In genomic region chr1:151853411-151853930, GRCh38 we compare ENCODE assay signal across 33 cellular contexts. TPM values are rescaled to one million over a fixed set of nuclear protein-coding genes. Genes with fewer than 3 reads are reported as not detected.
DNase-seq lines count a peak whose midpoint lies in the region; ATAC-seq and TF ChIP-seq lines count a peak whose summit lies in the region.
"Had no signal": no experiment of that assay in that cellular context is flagged by ENCODE, and none has a peak within 500 bp of the region (broad histone marks: within the 10 kb centered on the region; RNA-seq: fewer than 3 reads in every experiment).

Gene THEM5 (minus strand): TSS chr1:151853712. CDS start chr1:151853565, 147 bp downstream.

- H3K4me3 Mint-ChIP-seq in activated naive CD4-positive, alpha-beta T cell treated with anti-CD3 and anti-CD28 coated beads for 36 hours: no peak within 1 kb of the TSS
- H3K4me3 Mint-ChIP-seq: activated CD4-positive, alpha-beta memory T cell treated with anti-CD3 and anti-CD28 coated beads for 36 hours; endodermal cell; natural killer cell; stimulated activated memory B cell treated with anti-CD40 and anti-IgM and Interleukin-4, amounts not matched to agents 10 μg/mL and 1 μg/mL and 100 μg/mL, for 72 hours had no signal

- H3K4me1 Mint-ChIP-seq in activated naive CD4-positive, alpha-beta T cell treated with anti-CD3 and anti-CD28 coated beads for 36 hours (ENCODE audit: low read depth): peaks cover 10% of the 10 kb centered on the region
- H3K4me1 Mint-ChIP-seq: endodermal cell; natural killer cell; stimulated activated memory B cell treated with anti-CD40 and anti-IgM and Interleukin-4, amounts not matched to agents 10 μg/mL and 1 μg/mL and 100 μg/mL, for 72 hours had no signal

- no peak for TF ChIP-seq POLR2A in suprapubic skin (IDR thresholded peaks at IDR 0.05)

- TF ChIP-seq CTCF in foreskin keratinocyte (conservative IDR thresholded peaks at IDR 0.05) (peak; percentile 18), suprapubic skin (IDR thresholded peaks at IDR 0.05) (no peak), smooth muscle cell (IDR thresholded peaks at IDR 0.05; ENCODE audit: borderline replicate concordance, insufficient read depth, poor library complexity, severe bottlenecking) (no peak)

- H3F3A ChIP-seq in smooth muscle cell (ENCODE audit: low read depth): no peaks in the 10 kb centered on the region

- ATAC-seq in foreskin keratinocyte: no peak
- ATAC-seq in SK-N-SH treated with all-trans-retinoic acid at 6 μM for 48 hours: no peak
- ATAC-seq: gastroesophageal sphincter, natural killer cell, pancreas, upper lobe of right lung had no signal

- no peak for TF ChIP-seq EP300 in suprapubic skin (IDR thresholded peaks at IDR 0.05)

- no peaks in the 10 kb centered on the region for H4K20me1 ChIP-seq in smooth muscle cell (ENCODE audit: low read depth)
- H4K20me1 ChIP-seq: BLaER1 treated with 17β-estradiol and CSF1 and Interleukin-3, amounts not matched to agents 10 nM and 100 nM had no signal

- H3K27me3 Mint-ChIP-seq in activated naive CD4-positive, alpha-beta T cell treated with anti-CD3 and anti-CD28 coated beads for 36 hours (ENCODE audit: low read depth): no peaks in the 10 kb centered on the region
- H3K27me3 Mint-ChIP-seq: activated CD4-positive, alpha-beta memory T cell treated with anti-CD3 and anti-CD28 coated beads for 36 hours had no signal

- no peaks in the 10 kb centered on the region for H3K9me3 Mint-ChIP-seq in activated naive CD4-positive, alpha-beta T cell treated with anti-CD3 and anti-CD28 coated beads for 36 hours
- H3K9me3 Mint-ChIP-seq: activated CD4-positive, alpha-beta memory T cell treated with anti-CD3 and anti-CD28 coated beads for 36 hours; endodermal cell; natural killer cell; stimulated activated memory B cell treated with anti-CD40 and anti-IgM and Interleukin-4, amounts not matched to agents 10 μg/mL and 1 μg/mL and 100 μg/mL, for 72 hours had no signal

- H3K9me3 ChIP-seq in suprapubic skin (no peaks in the 10 kb centered on the region), smooth muscle cell (replicated peaks; ENCODE audit: low read depth) (no peaks in the 10 kb centered on the region)
- H3K9me3 ChIP-seq: BLaER1 treated with 17β-estradiol and CSF1 and Interleukin-3, amounts not matched to agents 10 nM and 100 nM; gastroesophageal sphincter; HAP-1; pancreas; Peyer's patch; SJCRH30; upper lobe of right lung had no signal

- H3K27ac Mint-ChIP-seq in activated naive CD4-positive, alpha-beta T cell treated with anti-CD3 and anti-CD28 coated beads for 36 hours: no peak within 1 kb of the TSS
- H3K27ac Mint-ChIP-seq: activated CD4-positive, alpha-beta memory T cell treated with anti-CD3 and anti-CD28 coated beads for 36 hours; endodermal cell; natural killer cell; stimulated activated memory B cell treated with anti-CD40 and anti-IgM and Interleukin-4, amounts not matched to agents 10 μg/mL and 1 μg/mL and 100 μg/mL, for 72 hours had no signal

- no peak within 1 kb of the TSS for H2AFZ ChIP-seq in smooth muscle cell (ENCODE audit: low read depth)

- 40% methylated on average over 5 of the region's 5 CpGs for WGBS in suprapubic skin
- WGBS in smooth muscle cell (ENCODE audit: low lambda C conversion rate): 88% methylated on average over 5 of the region's 5 CpGs

- H3K36me3 ChIP-seq in suprapubic skin (no peaks in the 10 kb centered on the region), smooth muscle cell (ENCODE audit: low read depth) (no peaks in the 10 kb centered on the region)
- H3K36me3 ChIP-seq: BLaER1 treated with 17β-estradiol and CSF1 and Interleukin-3, amounts not matched to agents 10 nM and 100 nM; gastroesophageal sphincter; HAP-1; pancreas; Peyer's patch; SJCRH30; upper lobe of right lung had no signal

- peaks cover 15% of the 10 kb centered on the region for H3K4me1 ChIP-seq in foreskin keratinocyte
- peaks cover 50% of the 10 kb centered on the region for H3K4me1 ChIP-seq in suprapubic skin
- no peaks in the 10 kb centered on the region for H3K4me1 ChIP-seq in smooth muscle cell (ENCODE audit: low read depth)
- H3K4me1 ChIP-seq: HAP-1, pancreas, Peyer's patch had no signal

- H3K4me3 ChIP-seq in suprapubic skin: no peak within 1 kb of the TSS
- no peak within 1 kb of the TSS for H3K4me3 ChIP-seq in smooth muscle cell
- H3K4me3 ChIP-seq: BLaER1 treated with 17β-estradiol and CSF1 and Interleukin-3, amounts not matched to agents 10 nM and 100 nM; gastroesophageal sphincter; HAP-1; pancreas; Peyer's patch; SJCRH30; upper lobe of right lung had no signal

- H3K36me3 Mint-ChIP-seq in activated naive CD4-positive, alpha-beta T cell treated with anti-CD3 and anti-CD28 coated beads for 36 hours (ENCODE audit: low read depth): no peaks in the 10 kb centered on the region
- H3K36me3 Mint-ChIP-seq: natural killer cell had no signal

- intact Hi-C loops in activated naive CD4-positive, alpha-beta T cell treated with anti-CD3 and anti-CD28 coated beads for 36 hours (cut with micrococcal nuclease): no loop called here

- CTCF ChIA-PET in activated naive CD4-positive, alpha-beta T cell treated with anti-CD3 and anti-CD28 coated beads for 36 hours (lab: Charles Lee): no interaction called here

- H3K79me2 ChIP-seq in smooth muscle cell (ENCODE audit: low read depth): no peaks in the 10 kb centered on the region

- H3K9ac ChIP-seq in smooth muscle cell (ENCODE audit: low read depth): no peak within 1 kb of the TSS
- H3K9ac ChIP-seq: BLaER1 treated with 17β-estradiol and CSF1 and Interleukin-3, amounts not matched to agents 10 nM and 100 nM had no signal

- H3K4me2 ChIP-seq in smooth muscle cell: no peak within 1 kb of the TSS

- peak; percentile 27 for DNase-seq in activated naive CD4-positive, alpha-beta T cell treated with anti-CD3 and anti-CD28 coated beads for 36 hours
- no peak for DNase-seq in activated naive CD4-positive, alpha-beta T cell (lab: John Stamatoyannopoulos, UW)
- DNase-seq in RPMI8226 (peak; percentile 42), foreskin keratinocyte (no peak), suprapubic skin (ENCODE audit: low spot score in 2 of 2) (peak in 1 of 2 donors; percentile 78), NCI-H146 (lab: John Stamatoyannopoulos, UW) (no peak), smooth muscle cell (lab: John Stamatoyannopoulos, UW; ENCODE audit: unreplicated experiment) (no peak)
- DNase-seq: activated CD4-positive, alpha-beta memory T cell treated with anti-CD3 and anti-CD28 coated beads for 36 hours; activated effector memory CD4-positive, alpha-beta T cell treated with anti-CD3 and anti-CD28 coated beads, Interleukin-2, amount 50 U/mL, for 16 hours; activated T-cell treated with anti-CD3 and anti-CD28 coated beads for 4 hours; GF-D8; hippocampal formation; IMR-90; midbrain; natural killer cell; NCI-H1092 treated with DMSO at 0.1 percent for 48 hours; NCI-H2029; pancreas; Peyer's patch; SJCRH30; stimulated activated CD4-positive, alpha-beta T cell treated with anti-CD3 and anti-CD28 coated beads, Interleukin-12 subunit alpha, Interleukin-12 subunit beta, amount 100 ng/mL, for 4 hours; stimulated activated CD4-positive, alpha-beta T cell treated with anti-CD3 and anti-CD28 coated beads, Interleukin-4, amount 100 ng/mL, for 24 hours; substantia nigra; upper lobe of right lung had no signal

- H3K27ac ChIP-seq in foreskin keratinocyte (no peak within 1 kb of the TSS), suprapubic skin (peak within 1 kb of the TSS; percentile 15), smooth muscle cell (ENCODE audit: low read depth) (no peak within 1 kb of the TSS)
- H3K27ac ChIP-seq: BLaER1 treated with 17β-estradiol and CSF1 and Interleukin-3, amounts not matched to agents 10 nM and 100 nM; gastroesophageal sphincter; pancreas; Peyer's patch; SJCRH30; upper lobe of right lung had no signal

- H3K27me3 ChIP-seq in foreskin keratinocyte: no peaks in the 10 kb centered on the region
- no peaks in the 10 kb centered on the region for H3K27me3 ChIP-seq in suprapubic skin
- H3K27me3 ChIP-seq in smooth muscle cell (ENCODE audit: low read depth): no peaks in the 10 kb centered on the region
- H3K27me3 ChIP-seq: BLaER1 treated with 17β-estradiol and CSF1 and Interleukin-3, amounts not matched to agents 10 nM and 100 nM; pancreas; Peyer's patch; SJCRH30; upper lobe of right lung had no signal

TF ChIP-seq in SK-N-SH treated with all-trans-retinoic acid at 6 μM for 48 hours, 23 proteins besides CTCF, POLR2A, EP300 and RAD21:
- TF ChIP-seq PPARA (CRISPR knock-in tag; IDR thresholded peaks at IDR 0.05; ENCODE audit: borderline replicate concordance) (no peak), ZNF70 (CRISPR knock-in tag; IDR thresholded peaks at IDR 0.05) (no peak)
TF ChIP-seq in SK-N-SH treated with all-trans-retinoic acid at 6 μM for 48 hours: peak in this region for 0.

RNA-seq across cellular contexts. Expression of gene THEM5, which starts in this region (rescaled TPM):
- not detected for total RNA-seq in activated naive CD4-positive, alpha-beta T cell treated with anti-CD3 and anti-CD28 coated beads for 36 hours
- not detected in 2 replicates for total RNA-seq in foreskin keratinocyte
- polyA plus RNA-seq in foreskin keratinocyte: 0.08 TPM in 1 of 2 replicates, not detected in the other
- 10 to 100 TPM; 29.1 to 89.7 (median 64.3) TPM for total RNA-seq in suprapubic skin
- total RNA-seq in smooth muscle cell: 0.76 and 2.1 TPM in 2 replicates
- polyA plus RNA-seq in smooth muscle cell: 1.0 and 1.3 TPM in 2 replicates
- total RNA-seq: activated CD4-positive, alpha-beta memory T cell treated with anti-CD3 and anti-CD28 coated beads for 36 hours; astrocyte; cardiac septum; endodermal cell; gastroesophageal sphincter; IMR-90; Peyer's patch; upper lobe of right lung had no signal
- polyA plus RNA-seq: AG04450, IMR-90, pancreas had no signal

Comparison
In these comparisons a context has a peak if more than half of its experiments do, and no peak if none do; other contexts are left out.
1. Peak in DNase-seq in activated naive CD4-positive, alpha-beta T cell treated with anti-CD3 and anti-CD28 coated beads for 36 hours; RNA of the gene not detected or under 1 TPM.